ENCODE assay signal across 21 cellular contexts in the genomic region with DNA sequence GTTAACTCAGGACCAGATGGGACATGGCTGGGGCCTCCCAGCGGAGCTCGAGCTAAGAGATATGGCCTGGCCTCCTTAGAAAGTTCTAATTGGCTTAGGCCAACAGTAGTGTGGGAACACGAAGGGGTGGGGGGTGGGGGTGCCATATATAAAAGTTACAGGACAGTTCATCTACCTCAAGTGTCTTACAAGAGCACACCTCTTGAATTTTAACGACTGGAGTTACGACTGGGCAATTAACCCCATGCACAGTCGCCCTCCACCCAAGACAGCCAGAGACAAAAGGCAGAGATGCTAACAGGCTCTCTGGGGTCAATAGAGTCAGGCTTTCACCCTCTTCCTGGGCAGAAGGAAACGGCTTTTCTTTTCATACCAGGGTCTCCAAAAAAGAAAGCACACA.
A peak's percentile ranks its signal among the peaks of the same experiment; 100 is the strongest.
DNase-seq lines count a peak whose midpoint lies in the region; ATAC-seq and TF ChIP-seq lines count a peak whose summit lies in the region.
"Had no signal": no experiment of that assay in that cellular context is flagged by ENCODE, and none has a peak within 500 bp of the region (broad histone marks: within the 10 kb centered on the region; RNA-seq: fewer than 3 reads in every experiment).

No MANE protein-coding gene starts in this region.

- CTCF ChIA-PET in HEK293T (lab: Yijun Ruan, JAX) = interaction anchor here (1.2 kb wide), 1 partner anchor 12 kb away, joined by 6 read pairs; no protein-coding TSS in a partner anchor
- CTCF ChIA-PET in Caco-2 (lab: Charles Lee) = no interaction called here

- no peak overlapping the region for H3K4me3 Mint-ChIP-seq in Caco-2 (ENCODE audit: unreplicated experiment)
- H3K4me3 Mint-ChIP-seq: CD14-positive monocyte; CD8-positive, alpha-beta memory T cell; T-cell had no signal

- DNase-seq in HEK293T (ENCODE audit: extremely low spot score) (peak; percentile 27), NCI-H2171 treated with DMSO at 0.1 percent for 48 hours (lab: John Stamatoyannopoulos, UW) (peak; percentile 78), WERI-Rb-1 (peak; percentile 68), osteoblast (ENCODE audit: insufficient read length, low spot score, missing footprints) (peak; percentile 26), NCI-H526 (lab: John Stamatoyannopoulos, UW) (no peak), Caco-2 (no peak)
- DNase-seq: Calu3; CD8-positive, alpha-beta memory T cell; HCEC 1CT; NCI-H1105; NCI-H1436 treated with DMSO at 0.1 percent for 48 hours; NCI-H187 treated with DMSO at 0.1 percent for 48 hours; NCI-H2227 treated with DMSO at 0.1 percent for 48 hours; NCI-H774; Right ventricle myocardium superior; RPMI8226; T-cell had no signal

- no peaks in the 10 kb centered on the region for H3K4me1 Mint-ChIP-seq in Caco-2 (ENCODE audit: low read depth, unreplicated experiment)
- H3K4me1 Mint-ChIP-seq: CD14-positive monocyte; CD8-positive, alpha-beta memory T cell; T-cell had no signal

- POLR2A ChIA-PET in HEK293T (lab: Yijun Ruan, JAX) = interaction anchor here (1.3 kb wide), 1 partner anchor 309 kb away, joined by 3 read pairs; no protein-coding TSS in a partner anchor
- POLR2A ChIA-PET in Caco-2 (lab: Charles Lee) = no interaction called here

- TF ChIP-seq CTCF in WERI-Rb-1 (IDR thresholded peaks at IDR 0.05; ENCODE audit: low read depth, low read length) (no peak), osteoblast (IDR thresholded peaks at IDR 0.05; ENCODE audit: extremely low read depth, low read depth, low read length) (no peak), Caco-2 (IDR thresholded peaks at IDR 0.05; ENCODE audit: insufficient read depth in 1 of 2, low read depth in 1 of 2, low read length in 1 of 2, severe bottlenecking in 1 of 2, unreplicated experiment in 1 of 2) (no peak)

- no peak for ATAC-seq in HG03097 (IDR thresholded peaks at IDR 0.05; ENCODE audit: low FRiP score, unreplicated experiment)
- ATAC-seq: A549, T-cell had no signal

- no peaks in the 10 kb centered on the region for H3K9me3 Mint-ChIP-seq in Caco-2 (ENCODE audit: unreplicated experiment)
- H3K9me3 Mint-ChIP-seq: CD14-positive monocyte, T-cell had no signal

- H3K27me3 ChIP-seq in WERI-Rb-1 (ENCODE audit: insufficient read depth, low read depth, severe bottlenecking) (no peaks in the 10 kb centered on the region), osteoblast (ENCODE audit: insufficient read depth, low read length) (peaks cover 16% of the 10 kb centered on the region), Caco-2 (replicated peaks; ENCODE audit: control insufficient read depth, insufficient read depth, low read length) (no peaks in the 10 kb centered on the region)
- H3K27me3 ChIP-seq: SJSA1 had no signal

- H3K27ac ChIP-seq in WERI-Rb-1 (peak overlapping the region; percentile 75), osteoblast (ENCODE audit: low read depth, low read length) (no peak overlapping the region)
- H3K27ac ChIP-seq: A549, SJSA1 had no signal

- no TSS peak for BruUV-seq in Caco-2 (replicated peaks; lab: Mats Ljungman, UMichigan)

- H3K36me3 ChIP-seq in WERI-Rb-1 (no peaks in the 10 kb centered on the region), osteoblast (ENCODE audit: insufficient read depth, low read length) (no peaks in the 10 kb centered on the region), Caco-2 (ENCODE audit: control insufficient read depth, insufficient read depth, low read length) (no peaks in the 10 kb centered on the region)
- H3K36me3 ChIP-seq: SJSA1 had no signal

- H3K4me1 ChIP-seq in osteoblast (ENCODE audit: insufficient read depth, low read length) (no peaks in the 10 kb centered on the region), Caco-2 (no peaks in the 10 kb centered on the region)
- H3K4me1 ChIP-seq: A549, SJSA1 had no signal

- H3K79me2 ChIP-seq in osteoblast (ENCODE audit: insufficient read depth, low read length) = no peaks in the 10 kb centered on the region

- H4K20me1 ChIP-seq in osteoblast (ENCODE audit: insufficient read depth, low read length) = no peaks in the 10 kb centered on the region

- no peak overlapping the region for H2AFZ ChIP-seq in osteoblast (ENCODE audit: low read length)

- H3K27me3 Mint-ChIP-seq in Caco-2 (ENCODE audit: insufficient read depth, unreplicated experiment) = no peaks in the 10 kb centered on the region

- no peaks in the 10 kb centered on the region for H3K36me3 Mint-ChIP-seq in Caco-2 (ENCODE audit: insufficient read depth, unreplicated experiment)
- H3K36me3 Mint-ChIP-seq: CD14-positive monocyte; CD8-positive, alpha-beta memory T cell; T-cell had no signal

- no peaks in the 10 kb centered on the region for H3K9me3 ChIP-seq in WERI-Rb-1 (ENCODE audit: severe bottlenecking)
- H3K9me3 ChIP-seq in osteoblast (ENCODE audit: low read depth, low read length) = no peaks in the 10 kb centered on the region
- no peaks in the 10 kb centered on the region for H3K9me3 ChIP-seq in Caco-2
- H3K9me3 ChIP-seq: A549, SJSA1 had no signal

- H3K4me2 ChIP-seq in osteoblast (ENCODE audit: insufficient read depth, low read length) = no peak overlapping the region
- H3K4me2 ChIP-seq: A549 had no signal

- intact Hi-C loops in Caco-2 (cut with micrococcal nuclease; ENCODE audit: unreplicated experiment) = no loop called here

- no peak overlapping the region for H3K27ac Mint-ChIP-seq in Caco-2 (ENCODE audit: unreplicated experiment)
- H3K27ac Mint-ChIP-seq: CD14-positive monocyte; CD8-positive, alpha-beta memory T cell; T-cell had no signal

- H3K4me3 ChIP-seq in WERI-Rb-1 (ENCODE audit: low read depth, low read length) = no peak overlapping the region
- H3K4me3 ChIP-seq in osteoblast (ENCODE audit: insufficient read depth, low read length) = no peak overlapping the region
- H3K4me3 ChIP-seq in Caco-2 (ENCODE audit: low read depth, low read length) = no peak overlapping the region
- H3K4me3 ChIP-seq: A549, SJSA1 had no signal

TF ChIP-seq in HEK293T, 16 proteins besides CTCF, POLR2A, EP300 and RAD21:
- TF ChIP-seq CTBP1 (IDR thresholded peaks at IDR 0.05; ENCODE audit: borderline replicate concordance) = peak; percentile 70; the same call in 1 of the 2 replicates
- TF ChIP-seq, protein P1, sequence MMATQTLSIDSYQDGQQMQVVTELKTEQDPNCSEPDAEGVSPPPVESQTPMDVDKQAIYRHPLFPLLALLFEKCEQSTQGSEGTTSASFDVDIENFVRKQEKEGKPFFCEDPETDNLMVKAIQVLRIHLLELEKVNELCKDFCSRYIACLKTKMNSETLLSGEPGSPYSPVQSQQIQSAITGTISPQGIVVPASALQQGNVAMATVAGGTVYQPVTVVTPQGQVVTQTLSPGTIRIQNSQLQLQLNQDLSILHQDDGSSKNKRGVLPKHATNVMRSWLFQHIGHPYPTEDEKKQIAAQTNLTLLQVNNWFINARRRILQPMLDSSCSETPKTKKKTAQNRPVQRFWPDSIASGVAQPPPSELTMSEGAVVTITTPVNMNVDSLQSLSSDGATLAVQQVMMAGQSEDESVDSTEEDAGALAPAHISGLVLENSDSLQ (IDR thresholded peaks at IDR 0.05) = peak; percentile 56
- TF ChIP-seq BHLHE40 (IDR thresholded peaks at IDR 0.05; ENCODE audit: borderline replicate concordance) = no peak

Comparison
In these comparisons a context has a peak if more than half of its experiments do, and no peak if none do; other contexts are left out.
1. DNase-seq: peak in HEK293T (single experiment), NCI-H2171 treated with DMSO at 0.1 percent for 48 hours (single experiment), WERI-Rb-1 (single experiment) and osteoblast (single experiment); none in NCI-H526 (0 of 2) and Caco-2 (0 of 2).